ENCODE assay signal across 8 cellular contexts in genomic region chr18:11849845-11850747, GRCh38. TPM values are rescaled to one million over a fixed set of nuclear protein-coding genes. Genes with fewer than 3 reads are reported as not detected.
DNase-seq lines count a peak whose midpoint lies in the region; ATAC-seq and TF ChIP-seq lines count a peak whose summit lies in the region.

No MANE protein-coding gene starts in this region.

- peaks cover 18% of the 10 kb centered on the region for H3K27me3 Mint-ChIP-seq in activated naive CD4-positive, alpha-beta T cell treated with anti-CD3 and anti-CD28 coated beads, Interleukin-2, amount 10 ng/mL, durations not matched to agents 7 days and 5 days

- peak overlapping the region; percentile 53 for H3K27ac ChIP-seq in substantia nigra (ENCODE audit: low read depth, low read length, poor library complexity, severe bottlenecking)

- peaks cover 35% of the 10 kb centered on the region for H3K4me1 Mint-ChIP-seq in activated naive CD4-positive, alpha-beta T cell treated with anti-CD3 and anti-CD28 coated beads, Interleukin-2, amount 10 ng/mL, durations not matched to agents 7 days and 5 days

- no peaks in the 10 kb centered on the region for H3K9me3 Mint-ChIP-seq in activated naive CD4-positive, alpha-beta T cell treated with anti-CD3 and anti-CD28 coated beads, Interleukin-2, amount 10 ng/mL, durations not matched to agents 7 days and 5 days

- CTCF ChIA-PET in activated naive CD4-positive, alpha-beta T cell treated with anti-CD3 and anti-CD28 coated beads, Interleukin-2, amount 10 ng/mL, durations not matched to agents 7 days and 5 days (lab: Charles Lee) = interaction anchor here (0.6 to 1.9 kb wide), 5 partner anchors 88 to 190 kb away, joined by 3 to 5 read pairs (median 3); partner anchors contain the start of gene IMPA2

- no peak for TF ChIP-seq CTCF in AG09309 (IDR thresholded peaks at IDR 0.05; ENCODE audit: control insufficient read depth, insufficient read depth, low read depth, low read length, missing control alignments)
- no peak for TF ChIP-seq CTCF in omental fat pad (IDR thresholded peaks at IDR 0.05)

- ATAC-seq in omental fat pad (ENCODE audit: low FRiP score) (peak; percentile 49), GM19023 (IDR thresholded peaks at IDR 0.05; ENCODE audit: unreplicated experiment) (no peak)

- peaks cover 8% of the 10 kb centered on the region for H3K36me3 Mint-ChIP-seq in activated naive CD4-positive, alpha-beta T cell treated with anti-CD3 and anti-CD28 coated beads, Interleukin-2, amount 10 ng/mL, durations not matched to agents 7 days and 5 days

- peak overlapping the region; percentile 99 for H3K4me3 Mint-ChIP-seq in activated naive CD4-positive, alpha-beta T cell treated with anti-CD3 and anti-CD28 coated beads, Interleukin-2, amount 10 ng/mL, durations not matched to agents 7 days and 5 days

- DNase-seq in AG09309 (ENCODE audit: low read depth) (peak; percentile 57), HT-29 (ENCODE audit: low spot score) (peak; percentile 69), SHP77 (lab: John Stamatoyannopoulos, UW) (peak; percentile 51 to 67), glomerular visceral epithelial cell (ENCODE audit: extremely low spot score) (peak; percentile 85), omental fat pad (ENCODE audit: low spot score) (no peak), substantia nigra (lab: John Stamatoyannopoulos, UW) (peak in 42 of 49 donors; percentile 7 to 77 (median 32))
- peak; percentile 60 for DNase-seq in activated naive CD4-positive, alpha-beta T cell treated with anti-CD3 and anti-CD28 coated beads, Interleukin-2, amount 10 ng/mL, durations not matched to agents 7 days and 5 days

- H3K27ac Mint-ChIP-seq in activated naive CD4-positive, alpha-beta T cell treated with anti-CD3 and anti-CD28 coated beads, Interleukin-2, amount 10 ng/mL, durations not matched to agents 7 days and 5 days = peak overlapping the region; percentile 99

- H3K4me3 ChIP-seq in AG09309 (ENCODE audit: control insufficient read depth, low read depth, low read length) = peak overlapping the region; percentile 73

RNA-seq across cellular contexts. Expression of gene CHMP1B, which starts 1.1 kb away (rescaled TPM):
- 47.1 and 51.8 TPM in 2 replicates for total RNA-seq in HT-29 (2014; rRNA removed; shearing (Covaris generic))
- total RNA-seq in omental fat pad = 10 to 100 TPM; 32.5 to 80.5 (median 44.5) TPM

RNA-seq across cellular contexts. Expression of gene MPPE1, which starts 58.0 kb away (rescaled TPM):
- 19.0 and 21.5 TPM in 2 replicates for total RNA-seq in HT-29 (2014; rRNA removed; shearing (Covaris generic))
- total RNA-seq in omental fat pad = 10 to 100 TPM; 11.0 to 49.2 (median 28.8) TPM
